20 cellular contexts compared by ENCODE assay signal in the genomic region with DNA sequence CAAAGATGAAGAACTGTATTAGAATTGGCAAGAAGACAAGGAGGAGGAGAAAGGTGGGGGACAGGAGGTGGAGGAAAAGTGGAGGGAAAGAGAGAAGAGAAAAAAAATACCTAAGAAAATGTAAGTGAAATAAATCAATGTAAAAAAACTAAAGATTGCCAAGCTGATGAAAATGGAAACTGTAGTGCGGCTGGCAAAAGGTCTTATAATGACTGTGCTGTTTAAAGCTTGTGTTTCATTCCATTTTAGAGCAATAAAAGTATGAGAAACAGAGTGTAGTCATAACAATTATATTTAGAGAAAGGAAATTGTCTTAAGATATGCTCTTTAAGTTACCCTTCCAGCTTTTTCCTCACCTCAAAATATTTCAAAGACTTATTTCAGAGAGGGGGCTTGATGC.
"Had no signal": no experiment of that assay in that cellular context is flagged by ENCODE, and none has a peak within 500 bp of the region (broad histone marks: within the 10 kb centered on the region; RNA-seq: fewer than 3 reads in every experiment).

No MANE protein-coding gene starts in this region.

- H3K36me3 Mint-ChIP-seq: activated naive CD4-positive, alpha-beta T cell treated with anti-CD3 and anti-CD28 coated beads, Interleukin-2, amount 10 ng/mL, durations not matched to agents 7 days and 5 days; natural killer cell had no signal

- H3K27ac Mint-ChIP-seq: activated naive CD4-positive, alpha-beta T cell treated with anti-CD3 and anti-CD28 coated beads, Interleukin-2, amount 10 ng/mL, durations not matched to agents 7 days and 5 days; activated T-helper 2 cell treated with anti-CD3 and anti-CD28 coated beads, Interferon-gamma antibody, Interleukin-2, Interleukin-4, amounts not matched to agents 10 μg/mL and 5 μg/mL and 100 μg/mL, durations not matched to agents 14 hours and 24 hours and 36 hours; effector memory CD8-positive, alpha-beta T cell; natural killer cell had no signal

- H3K4me1 Mint-ChIP-seq: activated naive CD4-positive, alpha-beta T cell treated with anti-CD3 and anti-CD28 coated beads, Interleukin-2, amount 10 ng/mL, durations not matched to agents 7 days and 5 days; natural killer cell had no signal

- H3K27me3 Mint-ChIP-seq: activated naive CD4-positive, alpha-beta T cell treated with anti-CD3 and anti-CD28 coated beads, Interleukin-2, amount 10 ng/mL, durations not matched to agents 7 days and 5 days; effector memory CD8-positive, alpha-beta T cell had no signal

- H3K27ac ChIP-seq: prostate gland, skin epidermis, tibial nerve, uterus had no signal

- DNase-seq: activated naive CD4-positive, alpha-beta T cell treated with anti-CD3 and anti-CD28 coated beads, Interleukin-2, amount 10 ng/mL, durations not matched to agents 7 days and 5 days; activated T-cell treated with anti-CD3 and anti-CD28 coated beads for 4 hours; dermis blood vessel endothelial cell; effector memory CD8-positive, alpha-beta T cell; foreskin melanocyte; left ventricle myocardium superior; mesenchymal stem cell; natural killer cell; right cardiac atrium; stimulated activated CD4-positive, alpha-beta T cell treated with anti-CD3 and anti-CD28 coated beads, Interleukin-15, amount 100 ng/mL, for 24 hours; stimulated activated CD4-positive, alpha-beta T cell treated with anti-CD3 and anti-CD28 coated beads, Interleukin-4, amount 100 ng/mL, for 1 hour; stimulated activated naive CD4-positive, alpha-beta T cell; uterus had no signal

- H3K36me3 ChIP-seq: prostate gland, tibial nerve, uterus had no signal

- H3K4me3 ChIP-seq: prostate gland, skin epidermis, tibial nerve, uterus had no signal

- H3K27me3 ChIP-seq: tibial nerve, uterus had no signal

- FAIRE-seq: astrocyte, bronchial epithelial cell had no signal

- H3K9me3 ChIP-seq: prostate gland, uterus had no signal

- H3K4me1 ChIP-seq: prostate gland, uterus had no signal

- ATAC-seq: activated CD4-positive, CD25-positive, alpha-beta regulatory T cell treated with anti-CD3 and anti-CD28 coated beads, Interleukin-2, amount 50 U/mL, for 24 hours; effector memory CD8-positive, alpha-beta T cell; left ventricle myocardium superior; natural killer cell; right cardiac atrium had no signal

- H3K4me3 Mint-ChIP-seq: activated naive CD4-positive, alpha-beta T cell treated with anti-CD3 and anti-CD28 coated beads, Interleukin-2, amount 10 ng/mL, durations not matched to agents 7 days and 5 days; effector memory CD8-positive, alpha-beta T cell; natural killer cell had no signal
